ENCODE assay signal across 7 cellular contexts in the genomic region with DNA sequence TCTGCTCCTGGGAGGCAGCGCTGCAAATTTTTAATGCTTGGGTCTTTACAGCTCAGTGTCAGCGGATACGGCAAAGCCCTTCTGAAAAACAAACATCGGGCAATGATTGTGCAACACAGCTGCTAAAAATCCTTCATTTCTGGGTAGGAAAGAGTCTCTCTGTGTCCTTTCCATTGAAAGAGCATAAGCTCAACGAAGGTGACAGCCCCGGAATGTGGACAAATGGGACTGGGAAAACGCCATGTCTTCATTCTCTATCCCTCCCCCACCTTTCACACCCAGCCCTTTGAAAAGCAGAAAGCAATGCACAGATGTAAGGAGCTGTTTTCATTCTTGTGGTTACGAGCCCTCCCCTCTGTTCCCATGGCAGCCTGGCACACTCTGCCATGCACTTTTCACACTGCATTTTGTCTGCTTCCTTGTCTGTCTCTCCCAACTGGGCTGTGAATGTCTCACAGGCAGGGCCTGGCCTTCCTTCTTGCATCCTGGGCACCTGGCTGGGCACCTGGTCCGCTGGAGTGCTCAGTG. TPM values are rescaled to one million over a fixed set of nuclear protein-coding genes. Genes with fewer than 3 reads are reported as not detected.
DNase-seq lines count a peak whose midpoint lies in the region; ATAC-seq and TF ChIP-seq lines count a peak whose summit lies in the region.

No MANE protein-coding gene starts in this region.

- WGBS in prostate gland = 15% methylated on average over 9 of the region's 9 CpGs

- H3K27ac ChIP-seq in dorsolateral prefrontal cortex (peak overlapping the region in 51 of 59 donors; percentile 4 to 83 (median 58)), prostate gland (no peak overlapping the region), uterus (no peak overlapping the region)

- no peaks in the 10 kb centered on the region for H3K36me3 Mint-ChIP-seq in stimulated activated effector memory CD8-positive, alpha-beta T cell treated with anti-CD3 and anti-CD28 coated beads, Interleukin-12 subunit alpha, Interleukin-12 subunit beta, amount 100 ng/mL, for 72 hours

- TF ChIP-seq POLR2A in prostate gland (IDR thresholded peaks at IDR 0.05) (no peak), uterus (IDR thresholded peaks at IDR 0.05) (no peak)

- H3K4me1 Mint-ChIP-seq in stimulated activated effector memory CD8-positive, alpha-beta T cell treated with anti-CD3 and anti-CD28 coated beads, Interleukin-12 subunit alpha, Interleukin-12 subunit beta, amount 100 ng/mL, for 72 hours = peaks cover 5% of the 10 kb centered on the region

- ATAC-seq in stimulated activated effector memory CD8-positive, alpha-beta T cell treated with anti-CD3 and anti-CD28 coated beads, Interleukin-12 subunit alpha, Interleukin-12 subunit beta, amount 100 ng/mL, for 72 hours = no peak

- H3K4me1 ChIP-seq in prostate gland (replicated peaks) (peaks cover 6% of the 10 kb centered on the region), uterus (no peaks in the 10 kb centered on the region)

- H3K27ac Mint-ChIP-seq in stimulated activated effector memory CD8-positive, alpha-beta T cell treated with anti-CD3 and anti-CD28 coated beads, Interleukin-12 subunit alpha, Interleukin-12 subunit beta, amount 100 ng/mL, for 72 hours = no peak overlapping the region

- DNase-seq in H4 (ENCODE audit: low spot score) (peak; percentile 75), NCI-H226 (peak; percentile 18), dorsolateral prefrontal cortex (peak in 3 of 10 donors; percentile 39 to 69 (median 61)), prostate gland (ENCODE audit: low spot score) (peak; percentile 26), NCI-H128 (lab: John Stamatoyannopoulos, UW; ENCODE audit: unreplicated experiment) (no peak), uterus (no peak)
- no peak for DNase-seq in stimulated activated effector memory CD8-positive, alpha-beta T cell treated with anti-CD3 and anti-CD28 coated beads, Interleukin-12 subunit alpha, Interleukin-12 subunit beta, amount 100 ng/mL, for 72 hours (ENCODE audit: low spot score in 2 of 2)

- intact Hi-C loops in dorsolateral prefrontal cortex (cut with DNase I) (no loop called here), prostate gland (cut with DNase I) (no loop called here), uterus (cut with DNase I; ENCODE audit: low total_unique reads) (no loop called here)

- H3K4me3 Mint-ChIP-seq in stimulated activated effector memory CD8-positive, alpha-beta T cell treated with anti-CD3 and anti-CD28 coated beads, Interleukin-12 subunit alpha, Interleukin-12 subunit beta, amount 100 ng/mL, for 72 hours = no peak overlapping the region

- no peaks in the 10 kb centered on the region for H3K36me3 ChIP-seq in prostate gland
- no peaks in the 10 kb centered on the region for H3K36me3 ChIP-seq in uterus

- H3K4me3 ChIP-seq in dorsolateral prefrontal cortex = peak overlapping the region in 15 of 59 donors; percentile 2 to 32 (median 12)
- H3K4me3 ChIP-seq in prostate gland = no peak overlapping the region
- no peak overlapping the region for H3K4me3 ChIP-seq in uterus

- H3K27me3 ChIP-seq in dorsolateral prefrontal cortex (no peaks in the 10 kb centered on the region), prostate gland (replicated peaks; ENCODE audit: insufficient read depth) (no peaks in the 10 kb centered on the region), uterus (no peaks in the 10 kb centered on the region)

- H3K9me3 ChIP-seq in prostate gland (no peaks in the 10 kb centered on the region), uterus (no peaks in the 10 kb centered on the region)

- H3K9me3 Mint-ChIP-seq in stimulated activated effector memory CD8-positive, alpha-beta T cell treated with anti-CD3 and anti-CD28 coated beads, Interleukin-12 subunit alpha, Interleukin-12 subunit beta, amount 100 ng/mL, for 72 hours = no peaks in the 10 kb centered on the region

- TF ChIP-seq CTCF in dorsolateral prefrontal cortex (IDR thresholded peaks at IDR 0.05 in 54 of 56, conservative IDR thresholded peaks at IDR 0.05 in 2 of 56; ENCODE audit: low read depth in 1 of 56, partially characterized antibody in 56 of 56) (no peak), prostate gland (IDR thresholded peaks at IDR 0.05) (no peak), uterus (IDR thresholded peaks at IDR 0.05) (no peak)

RNA-seq across cellular contexts. Expression of a gene that starts 16.1 kb away (rescaled TPM):
- total RNA-seq in H4 (2014; rRNA removed; shearing (Covaris generic)) = 16.1 and 17.2 TPM in 2 replicates
- total RNA-seq in dorsolateral prefrontal cortex (10 to 100 TPM; 13.0 to 30.4 (median 20.3) TPM), prostate gland (10 to 100 TPM; 17.6 to 24.6 TPM), uterus (10 to 100 TPM in 3 of 4 donors, not detected in 1; 15.1 to 31.0 (median 16.0) TPM)

Comparison
In these comparisons a context has a peak if more than half of its experiments do, and no peak if none do; other contexts are left out.
1. DNase-seq: peak in H4 (single experiment), NCI-H226 (single experiment) and prostate gland (single experiment); none in stimulated activated effector memory CD8-positive, alpha-beta T cell treated with anti-CD3 and anti-CD28 coated beads, Interleukin-12 subunit alpha, Interleukin-12 subunit beta, amount 100 ng/mL, for 72 hours (0 of 2), NCI-H128 (single experiment) and uterus (0 of 2).
2. H3K27ac ChIP-seq: peak in dorsolateral prefrontal cortex (51 of 59); none in prostate gland (0 of 2) and uterus (0 of 2).